ENCODE assay signal across 21 cellular contexts in the genomic region with DNA sequence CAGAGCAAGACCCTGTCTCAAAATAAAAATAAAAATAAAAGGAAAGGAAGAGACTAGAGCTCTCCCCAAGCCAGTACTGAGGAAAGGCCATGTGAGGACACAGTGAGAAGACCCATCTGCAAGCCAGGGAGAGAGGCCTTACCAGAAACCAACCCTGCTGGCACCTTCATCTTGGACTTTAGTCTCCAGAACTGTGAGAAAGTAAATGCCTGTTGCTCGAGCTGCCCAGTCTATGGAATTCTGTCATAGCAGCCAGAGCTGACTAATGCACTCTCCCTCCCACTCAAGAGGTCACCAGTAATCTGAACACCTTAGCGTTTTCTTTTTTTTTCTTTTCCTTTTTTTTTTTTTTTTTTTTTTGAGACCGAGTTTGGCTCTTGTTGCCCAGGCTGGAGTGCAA. TPM values are rescaled to one million over a fixed set of nuclear protein-coding genes. Genes with fewer than 3 reads are reported as not detected.
DNase-seq lines count a peak whose midpoint lies in the region; TF ChIP-seq lines count a peak whose summit lies in the region.
"Had no signal": no experiment of that assay in that cellular context is flagged by ENCODE, and none has a peak within 500 bp of the region (broad histone marks: within the 10 kb centered on the region; RNA-seq: fewer than 3 reads in every experiment).

No MANE protein-coding gene starts in this region.

- H3K4me1 ChIP-seq in HEK293 (ENCODE audit: control insufficient read depth, insufficient read depth, low read length) = peaks cover 5% of the 10 kb centered on the region

- CTCF ChIA-PET in HEK293 (lab: Yijun Ruan, JAX) = interaction anchor here (0.7 to 6.9 kb wide), 5 partner anchors 14 to 515 kb away, joined by 3 to 127 read pairs (median 6); no protein-coding TSS in a partner anchor

- H3K4me3 ChIP-seq in HEK293 (ENCODE audit: low read depth, low read length) (no peak overlapping the region), fibroblast of mammary gland (ENCODE audit: control insufficient read depth, low read depth, low read length) (no peak overlapping the region), brain microvascular endothelial cell (ENCODE audit: low read depth, low read length) (no peak overlapping the region)
- H3K4me3 ChIP-seq: ascending aorta, SJCRH30, transverse colon had no signal

- H3K36me3 ChIP-seq in HEK293 (ENCODE audit: control insufficient read depth in 2 of 2, insufficient read depth in 1 of 2, low read length in 2 of 2) = no peaks in the 10 kb centered on the region
- H3K36me3 ChIP-seq in brain microvascular endothelial cell (replicated peaks) = no peaks in the 10 kb centered on the region
- H3K36me3 ChIP-seq: ascending aorta, SJCRH30, transverse colon had no signal

- H3K27ac ChIP-seq in HEK293 (ENCODE audit: extremely low read depth, low read depth, low read length) = no peak overlapping the region
- H3K27ac ChIP-seq in brain microvascular endothelial cell = no peak overlapping the region
- H3K27ac ChIP-seq: ascending aorta, SJCRH30, transverse colon had no signal

- in situ Hi-C loops in brain microvascular endothelial cell (cut with HindIII; ENCODE audit: low pct_ligation_motif_present, low sequenced_read_pairs) = no loop called here

- POLR2A ChIA-PET in HEK293 (lab: Yijun Ruan, JAX) = interaction anchor here (0.6 to 2.0 kb wide), 6 partner anchors 10 to 150 kb away, joined by 3 to 15 read pairs (median 4); a partner anchor contains a TSS

- H3K9me3 ChIP-seq in HEK293 (ENCODE audit: control insufficient read depth, insufficient read depth, low read depth, low read length) = no peaks in the 10 kb centered on the region
- H3K9me3 ChIP-seq: ascending aorta, SJCRH30, transverse colon had no signal

- DNase-seq in RKO (ENCODE audit: low spot score) (peak; percentile 65), fibroblast of mammary gland (ENCODE audit: low read depth) (peak; percentile 44), renal cortical epithelial cell (ENCODE audit: low read depth) (peak; percentile 87), brain microvascular endothelial cell (no peak), NCI-H2196 treated with DMSO at 0.1 percent for 48 hours (lab: John Stamatoyannopoulos, UW; ENCODE audit: unreplicated experiment) (no peak), NCI-H345 (lab: John Stamatoyannopoulos, UW) (no peak)
- DNase-seq: activated B cell treated with CpG ODN at 0.5 μM for 24 hours; activated CD8-positive, alpha-beta T cell treated with anti-CD3 and anti-CD28 coated beads, Interleukin-2, amount 10 ng/mL, durations not matched to agents 7 days and 5 days; activated naive CD4-positive, alpha-beta T cell treated with anti-CD3 and anti-CD28 coated beads, Interleukin-2, amount 10 ng/mL, durations not matched to agents 7 days and 5 days; activated T-cell treated with anti-CD3 and anti-CD28 coated beads, Interleukin-2, amount 50 U/mL, for 24 hours; COR-L47; hypothalamus; natural killer cell; NCI-H187; SJCRH30; stimulated activated CD4-positive, alpha-beta T cell treated with anti-CD3 and anti-CD28 coated beads, Interleukin-2, amount 100 ng/mL, for 24 hours; stimulated activated naive CD8-positive, alpha-beta T cell treated with anti-CD3 and anti-CD28 coated beads, Interleukin-15, Interleukin-2, amounts not matched to agents 100 U/mL and 50 U/mL, for 24 hours; transverse colon had no signal

- H3K27me3 ChIP-seq in brain microvascular endothelial cell (replicated peaks) = no peaks in the 10 kb centered on the region
- H3K27me3 ChIP-seq: ascending aorta, SJCRH30, transverse colon had no signal

- TF ChIP-seq CTCF in HEK293 (tag by site-specific recombination; IDR thresholded peaks at IDR 0.05) (no peak), fibroblast of mammary gland (conservative IDR thresholded peaks at IDR 0.05; ENCODE audit: control insufficient read depth, insufficient read depth, low read depth, low read length) (no peak), brain microvascular endothelial cell (IDR thresholded peaks at IDR 0.05; ENCODE audit: low read depth, low read length, missing control alignments) (no peak)

TF ChIP-seq in HEK293, 187 proteins besides CTCF, POLR2A, EP300 and RAD21:
- TF ChIP-seq ZBTB17 (tag by site-specific recombination; IDR thresholded peaks at IDR 0.05) (no peak), ZNF549 (tag by site-specific recombination; IDR thresholded peaks at IDR 0.05) (peak; percentile 71; the same call in 1 of the 2 replicates), ZNF169 (tag by site-specific recombination; IDR thresholded peaks at IDR 0.05) (no peak), ZIC2 (tag by site-specific recombination; IDR thresholded peaks at IDR 0.05) (no peak), SCRT2 (tag by site-specific recombination; IDR thresholded peaks at IDR 0.05) (peak; percentile 78), MZF1 (tag by site-specific recombination; IDR thresholded peaks at IDR 0.05; ENCODE audit: borderline replicate concordance) (no peak), ZNF157 (tag by site-specific recombination; IDR thresholded peaks at IDR 0.05) (no peak), ZNF548 (tag by site-specific recombination; IDR thresholded peaks at IDR 0.05) (peak; percentile 74), ZNF747 (tag by site-specific recombination; IDR thresholded peaks at IDR 0.05) (no peak), ZNF202 (tag by site-specific recombination; IDR thresholded peaks at IDR 0.05; ENCODE audit: borderline replicate concordance) (no peak), ZFP37 (tag by site-specific recombination; IDR thresholded peaks at IDR 0.05) (peak; percentile 98), ZNF521 (tag by site-specific recombination; IDR thresholded peaks at IDR 0.05) (no peak), ZNF391 (tag by site-specific recombination; IDR thresholded peaks at IDR 0.05; ENCODE audit: borderline replicate concordance, low read depth) (no peak), EGR2 (tag by site-specific recombination; IDR thresholded peaks at IDR 0.05; ENCODE audit: low read depth) (0 out of 2 replicates have a peak, but pooled peaks have one; percentile 21)
- TF ChIP-seq, protein P1, sequence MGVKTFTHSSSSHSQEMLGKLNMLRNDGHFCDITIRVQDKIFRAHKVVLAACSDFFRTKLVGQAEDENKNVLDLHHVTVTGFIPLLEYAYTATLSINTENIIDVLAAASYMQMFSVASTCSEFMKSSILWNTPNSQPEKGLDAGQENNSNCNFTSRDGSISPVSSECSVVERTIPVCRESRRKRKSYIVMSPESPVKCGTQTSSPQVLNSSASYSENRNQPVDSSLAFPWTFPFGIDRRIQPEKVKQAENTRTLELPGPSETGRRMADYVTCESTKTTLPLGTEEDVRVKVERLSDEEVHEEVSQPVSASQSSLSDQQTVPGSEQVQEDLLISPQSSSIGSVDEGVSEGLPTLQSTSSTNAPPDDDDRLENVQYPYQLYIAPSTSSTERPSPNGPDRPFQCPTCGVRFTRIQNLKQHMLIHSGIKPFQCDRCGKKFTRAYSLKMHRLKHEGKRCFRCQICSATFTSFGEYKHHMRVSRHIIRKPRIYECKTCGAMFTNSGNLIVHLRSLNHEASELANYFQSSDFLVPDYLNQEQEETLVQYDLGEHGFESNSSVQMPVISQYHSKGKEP (tag by site-specific recombination; IDR thresholded peaks at IDR 0.05) = no peak

RNA-seq across cellular contexts. Expression of a gene that starts 7.3 kb away (rescaled TPM):
- 0.17 and 1.2 TPM in 2 replicates for total RNA-seq in renal cortical epithelial cell
- total RNA-seq: activated B cell treated with CpG ODN at 0.5 μM for 24 hours; activated CD8-positive, alpha-beta T cell treated with anti-CD3 and anti-CD28 coated beads, Interleukin-2, amount 10 ng/mL, durations not matched to agents 7 days and 5 days; NCI-H460 had no signal

RNA-seq across cellular contexts. Expression of a gene that starts 16.2 kb away (rescaled TPM):
- total RNA-seq in renal cortical epithelial cell = 37.7 and 59.6 TPM in 2 replicates

RNA-seq across cellular contexts. Expression of a gene that starts 52.1 kb away (rescaled TPM):
- total RNA-seq in renal cortical epithelial cell = 2.4 and 8.2 TPM in 2 replicates

Comparison
In these comparisons a context has a peak if more than half of its experiments do, and no peak if none do; other contexts are left out.
1. DNase-seq: peak in RKO (single experiment), fibroblast of mammary gland (single experiment) and renal cortical epithelial cell (single experiment); none in brain microvascular endothelial cell (single experiment), NCI-H2196 treated with DMSO at 0.1 percent for 48 hours (single experiment) and NCI-H345 (single experiment).